Comparison of ENCODE assay signal across 3 cellular contexts in the genomic region with DNA sequence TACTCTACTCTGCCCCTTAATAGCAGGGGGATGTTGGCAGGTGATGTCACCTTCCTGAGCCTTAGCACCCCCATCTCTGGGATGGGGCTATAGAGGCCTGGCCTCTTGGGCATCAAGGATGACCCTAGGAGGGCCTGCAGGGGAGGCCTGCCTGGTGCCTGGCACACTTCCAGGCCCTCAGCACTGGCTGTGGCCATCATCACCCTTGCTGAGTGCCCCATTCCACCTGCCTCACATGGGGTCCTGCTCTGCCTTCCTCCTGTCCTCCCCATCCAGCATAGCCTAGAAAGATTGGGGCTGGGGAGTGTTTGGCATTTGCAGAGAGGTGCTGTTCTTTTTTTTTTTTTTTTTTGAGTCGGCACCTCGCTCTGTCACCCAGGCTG.
TF ChIP-seq lines count a peak whose summit lies in the region.

No MANE protein-coding gene starts in this region.

TF ChIP-seq in HEK293, 187 proteins besides CTCF, POLR2A, EP300 and RAD21 (continued from another document):
- TF ChIP-seq, protein P1, sequence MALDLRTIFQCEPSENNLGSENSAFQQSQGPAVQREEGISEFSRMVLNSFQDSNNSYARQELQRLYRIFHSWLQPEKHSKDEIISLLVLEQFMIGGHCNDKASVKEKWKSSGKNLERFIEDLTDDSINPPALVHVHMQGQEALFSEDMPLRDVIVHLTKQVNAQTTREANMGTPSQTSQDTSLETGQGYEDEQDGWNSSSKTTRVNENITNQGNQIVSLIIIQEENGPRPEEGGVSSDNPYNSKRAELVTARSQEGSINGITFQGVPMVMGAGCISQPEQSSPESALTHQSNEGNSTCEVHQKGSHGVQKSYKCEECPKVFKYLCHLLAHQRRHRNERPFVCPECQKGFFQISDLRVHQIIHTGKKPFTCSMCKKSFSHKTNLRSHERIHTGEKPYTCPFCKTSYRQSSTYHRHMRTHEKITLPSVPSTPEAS (tag by site-specific recombination; IDR thresholded peaks at IDR 0.05), result no peak
- TF ChIP-seq ZNF791 (tag by site-specific recombination; IDR thresholded peaks at IDR 0.05) (no peak), REPIN1 (tag by site-specific recombination; IDR thresholded peaks at IDR 0.05; ENCODE audit: low read depth) (no peak), ZNF600 (tag by site-specific recombination; IDR thresholded peaks at IDR 0.05) (no peak; the same call in 1 of the 2 replicates), GLIS2 (tag by site-specific recombination; IDR thresholded peaks at IDR 0.05) (peak; percentile 42), OSR2 (tag by site-specific recombination; IDR thresholded peaks at IDR 0.05) (no peak), ZNF530 (tag by site-specific recombination; IDR thresholded peaks at IDR 0.05; ENCODE audit: low read depth) (no peak), ZNF571 (tag by site-specific recombination; IDR thresholded peaks at IDR 0.05) (no peak), ZNF211 (tag by site-specific recombination; IDR thresholded peaks at IDR 0.05; ENCODE audit: low read depth) (no peak), ZNF433 (tag by site-specific recombination; IDR thresholded peaks at IDR 0.05; ENCODE audit: low read depth) (no peak), ZNF133 (tag by site-specific recombination; IDR thresholded peaks at IDR 0.05) (no peak), ZBTB17 (tag by site-specific recombination; IDR thresholded peaks at IDR 0.05) (no peak), ZIC2 (tag by site-specific recombination; IDR thresholded peaks at IDR 0.05) (peak; percentile 68), ZNF202 (tag by site-specific recombination; IDR thresholded peaks at IDR 0.05; ENCODE audit: borderline replicate concordance) (no peak), KLF7 (tag by site-specific recombination; IDR thresholded peaks at IDR 0.05; ENCODE audit: borderline replicate concordance) (no peak)

TF ChIP-seq in SK-N-SH treated with all-trans-retinoic acid at 6 μM for 48 hours, 23 proteins besides CTCF, POLR2A, EP300 and RAD21 (continued from another document and continues in another):
- TF ChIP-seq, protein P2, sequence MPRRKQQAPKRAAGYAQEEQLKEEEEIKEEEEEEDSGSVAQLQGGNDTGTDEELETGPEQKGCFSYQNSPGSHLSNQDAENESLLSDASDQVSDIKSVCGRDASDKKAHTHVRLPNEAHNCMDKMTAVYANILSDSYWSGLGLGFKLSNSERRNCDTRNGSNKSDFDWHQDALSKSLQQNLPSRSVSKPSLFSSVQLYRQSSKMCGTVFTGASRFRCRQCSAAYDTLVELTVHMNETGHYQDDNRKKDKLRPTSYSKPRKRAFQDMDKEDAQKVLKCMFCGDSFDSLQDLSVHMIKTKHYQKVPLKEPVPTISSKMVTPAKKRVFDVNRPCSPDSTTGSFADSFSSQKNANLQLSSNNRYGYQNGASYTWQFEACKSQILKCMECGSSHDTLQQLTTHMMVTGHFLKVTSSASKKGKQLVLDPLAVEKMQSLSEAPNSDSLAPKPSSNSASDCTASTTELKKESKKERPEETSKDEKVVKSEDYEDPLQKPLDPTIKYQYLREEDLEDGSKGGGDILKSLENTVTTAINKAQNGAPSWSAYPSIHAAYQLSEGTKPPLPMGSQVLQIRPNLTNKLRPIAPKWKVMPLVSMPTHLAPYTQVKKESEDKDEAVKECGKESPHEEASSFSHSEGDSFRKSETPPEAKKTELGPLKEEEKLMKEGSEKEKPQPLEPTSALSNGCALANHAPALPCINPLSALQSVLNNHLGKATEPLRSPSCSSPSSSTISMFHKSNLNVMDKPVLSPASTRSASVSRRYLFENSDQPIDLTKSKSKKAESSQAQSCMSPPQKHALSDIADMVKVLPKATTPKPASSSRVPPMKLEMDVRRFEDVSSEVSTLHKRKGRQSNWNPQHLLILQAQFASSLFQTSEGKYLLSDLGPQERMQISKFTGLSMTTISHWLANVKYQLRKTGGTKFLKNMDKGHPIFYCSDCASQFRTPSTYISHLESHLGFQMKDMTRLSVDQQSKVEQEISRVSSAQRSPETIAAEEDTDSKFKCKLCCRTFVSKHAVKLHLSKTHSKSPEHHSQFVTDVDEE (CRISPR knock-in tag; IDR thresholded peaks at IDR 0.05), result no peak
- TF ChIP-seq CSDC2 (CRISPR knock-in tag; IDR thresholded peaks at IDR 0.05) (no peak), SNAI2 (CRISPR knock-in tag; IDR thresholded peaks at IDR 0.05) (no peak), TOX (CRISPR knock-in tag; IDR thresholded peaks at IDR 0.05; ENCODE audit: borderline replicate concordance) (no peak), TCF4 (CRISPR knock-in tag; IDR thresholded peaks at IDR 0.05; ENCODE audit: borderline replicate concordance) (no peak), ESRRG (CRISPR knock-in tag; IDR thresholded peaks at IDR 0.05) (no peak), ZFP30 (CRISPR knock-in tag; IDR thresholded peaks at IDR 0.05) (no peak), GLIS3 (CRISPR knock-in tag; IDR thresholded peaks at IDR 0.05) (no peak), PPARA (CRISPR knock-in tag; IDR thresholded peaks at IDR 0.05; ENCODE audit: borderline replicate concordance) (no peak), RARB (CRISPR knock-in tag; IDR thresholded peaks at IDR 0.05) (no peak), ARNTL (CRISPR knock-in tag; IDR thresholded peaks at IDR 0.05; ENCODE audit: borderline replicate concordance, low read depth) (no peak), BACH2 (CRISPR knock-in tag; IDR thresholded peaks at IDR 0.05; ENCODE audit: borderline replicate concordance) (no peak)
- TF ChIP-seq, protein P3, sequence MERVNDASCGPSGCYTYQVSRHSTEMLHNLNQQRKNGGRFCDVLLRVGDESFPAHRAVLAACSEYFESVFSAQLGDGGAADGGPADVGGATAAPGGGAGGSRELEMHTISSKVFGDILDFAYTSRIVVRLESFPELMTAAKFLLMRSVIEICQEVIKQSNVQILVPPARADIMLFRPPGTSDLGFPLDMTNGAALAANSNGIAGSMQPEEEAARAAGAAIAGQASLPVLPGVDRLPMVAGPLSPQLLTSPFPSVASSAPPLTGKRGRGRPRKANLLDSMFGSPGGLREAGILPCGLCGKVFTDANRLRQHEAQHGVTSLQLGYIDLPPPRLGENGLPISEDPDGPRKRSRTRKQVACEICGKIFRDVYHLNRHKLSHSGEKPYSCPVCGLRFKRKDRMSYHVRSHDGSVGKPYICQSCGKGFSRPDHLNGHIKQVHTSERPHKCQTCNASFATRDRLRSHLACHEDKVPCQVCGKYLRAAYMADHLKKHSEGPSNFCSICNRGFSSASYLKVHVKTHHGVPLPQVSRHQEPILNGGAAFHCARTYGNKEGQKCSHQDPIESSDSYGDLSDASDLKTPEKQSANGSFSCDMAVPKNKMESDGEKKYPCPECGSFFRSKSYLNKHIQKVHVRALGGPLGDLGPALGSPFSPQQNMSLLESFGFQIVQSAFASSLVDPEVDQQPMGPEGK (CRISPR knock-in tag; IDR thresholded peaks at IDR 0.05; ENCODE audit: borderline replicate concordance), result no peak
- TF ChIP-seq, protein P4, sequence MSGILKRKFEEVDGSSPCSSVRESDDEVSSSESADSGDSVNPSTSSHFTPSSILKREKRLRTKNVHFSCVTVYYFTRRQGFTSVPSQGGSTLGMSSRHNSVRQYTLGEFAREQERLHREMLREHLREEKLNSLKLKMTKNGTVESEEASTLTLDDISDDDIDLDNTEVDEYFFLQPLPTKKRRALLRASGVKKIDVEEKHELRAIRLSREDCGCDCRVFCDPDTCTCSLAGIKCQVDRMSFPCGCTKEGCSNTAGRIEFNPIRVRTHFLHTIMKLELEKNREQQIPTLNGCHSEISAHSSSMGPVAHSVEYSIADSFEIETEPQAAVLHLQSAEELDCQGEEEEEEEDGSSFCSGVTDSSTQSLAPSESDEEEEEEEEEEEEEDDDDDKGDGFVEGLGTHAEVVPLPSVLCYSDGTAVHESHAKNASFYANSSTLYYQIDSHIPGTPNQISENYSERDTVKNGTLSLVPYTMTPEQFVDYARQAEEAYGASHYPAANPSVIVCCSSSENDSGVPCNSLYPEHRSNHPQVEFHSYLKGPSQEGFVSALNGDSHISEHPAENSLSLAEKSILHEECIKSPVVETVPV (CRISPR knock-in tag; IDR thresholded peaks at IDR 0.05), result no peak
- TF ChIP-seq, protein P5, sequence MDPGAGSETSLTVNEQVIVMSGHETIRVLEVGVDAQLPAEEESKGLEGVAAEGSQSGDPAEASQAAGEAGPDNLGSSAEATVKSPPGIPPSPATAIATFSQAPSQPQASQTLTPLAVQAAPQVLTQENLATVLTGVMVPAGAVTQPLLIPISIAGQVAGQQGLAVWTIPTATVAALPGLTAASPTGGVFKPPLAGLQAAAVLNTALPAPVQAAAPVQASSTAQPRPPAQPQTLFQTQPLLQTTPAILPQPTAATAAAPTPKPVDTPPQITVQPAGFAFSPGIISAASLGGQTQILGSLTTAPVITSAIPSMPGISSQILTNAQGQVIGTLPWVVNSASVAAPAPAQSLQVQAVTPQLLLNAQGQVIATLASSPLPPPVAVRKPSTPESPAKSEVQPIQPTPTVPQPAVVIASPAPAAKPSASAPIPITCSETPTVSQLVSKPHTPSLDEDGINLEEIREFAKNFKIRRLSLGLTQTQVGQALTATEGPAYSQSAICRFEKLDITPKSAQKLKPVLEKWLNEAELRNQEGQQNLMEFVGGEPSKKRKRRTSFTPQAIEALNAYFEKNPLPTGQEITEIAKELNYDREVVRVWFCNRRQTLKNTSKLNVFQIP (CRISPR knock-in tag; IDR thresholded peaks at IDR 0.05; ENCODE audit: borderline replicate concordance, low read depth), result no peak

TF ChIP-seq in HEK293T, 16 proteins besides CTCF, POLR2A, EP300 and RAD21 (continued from another document):
- TF ChIP-seq, protein P6, sequence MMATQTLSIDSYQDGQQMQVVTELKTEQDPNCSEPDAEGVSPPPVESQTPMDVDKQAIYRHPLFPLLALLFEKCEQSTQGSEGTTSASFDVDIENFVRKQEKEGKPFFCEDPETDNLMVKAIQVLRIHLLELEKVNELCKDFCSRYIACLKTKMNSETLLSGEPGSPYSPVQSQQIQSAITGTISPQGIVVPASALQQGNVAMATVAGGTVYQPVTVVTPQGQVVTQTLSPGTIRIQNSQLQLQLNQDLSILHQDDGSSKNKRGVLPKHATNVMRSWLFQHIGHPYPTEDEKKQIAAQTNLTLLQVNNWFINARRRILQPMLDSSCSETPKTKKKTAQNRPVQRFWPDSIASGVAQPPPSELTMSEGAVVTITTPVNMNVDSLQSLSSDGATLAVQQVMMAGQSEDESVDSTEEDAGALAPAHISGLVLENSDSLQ (IDR thresholded peaks at IDR 0.05), result no peak
- TF ChIP-seq SP1 (IDR thresholded peaks at IDR 0.05), result no peak
- TF ChIP-seq TARDBP (IDR thresholded peaks at IDR 0.05), result no peak
- no peak for TF ChIP-seq FOXA1 (IDR thresholded peaks at IDR 0.05)
- no peak for TF ChIP-seq ELF4 (IDR thresholded peaks at IDR 0.05)
- no peak for TF ChIP-seq CTBP1 (IDR thresholded peaks at IDR 0.05; ENCODE audit: borderline replicate concordance)
- TF ChIP-seq HDGF (IDR thresholded peaks at IDR 0.05; ENCODE audit: borderline replicate concordance), result no peak
